22 cellular contexts compared by ENCODE assay signal in genomic region chr2:235893129-235893698, GRCh38.
DNase-seq lines count a peak whose midpoint lies in the region; ATAC-seq and TF ChIP-seq lines count a peak whose summit lies in the region.
"Had no signal": no experiment of that assay in that cellular context is flagged by ENCODE, and none has a peak within 500 bp of the region (broad histone marks: within the 10 kb centered on the region; RNA-seq: fewer than 3 reads in every experiment).

No MANE protein-coding gene starts in this region.

- peak overlapping the region in 1 of 2 donors; percentile 49 for H3K27ac Mint-ChIP-seq in stimulated activated naive CD8-positive, alpha-beta T cell treated with anti-CD3 and anti-CD28 coated beads, Interleukin-15, amount 100 ng/mL, for 72 hours
- H3K27ac Mint-ChIP-seq in glutamatergic neuron (ENCODE audit: unreplicated experiment) (peak overlapping the region; percentile 26), neural crest cell (ENCODE audit: unreplicated experiment) (no peak overlapping the region), neural progenitor cell (no peak overlapping the region)
- H3K27ac Mint-ChIP-seq: CD4-positive, CD25-positive, alpha-beta regulatory T cell; HFFc6 had no signal

- H3K36me3 ChIP-seq in neural progenitor cell: no peaks in the 10 kb centered on the region
- H3K36me3 ChIP-seq in testis (ENCODE audit: low read depth, missing control alignments): no peaks in the 10 kb centered on the region

- no peaks in the 10 kb centered on the region for H3K9me3 Mint-ChIP-seq in stimulated activated naive CD8-positive, alpha-beta T cell treated with anti-CD3 and anti-CD28 coated beads, Interleukin-15, amount 100 ng/mL, for 72 hours
- H3K9me3 Mint-ChIP-seq in glutamatergic neuron (ENCODE audit: unreplicated experiment) (peaks cover 9% of the 10 kb centered on the region), neural crest cell (no peaks in the 10 kb centered on the region), neural progenitor cell (peaks cover 10% of the 10 kb centered on the region)
- H3K9me3 Mint-ChIP-seq: HFFc6 had no signal

- H3K4me3 ChIP-seq in neural progenitor cell: no peak overlapping the region
- H3K4me3 ChIP-seq in testis: no peak overlapping the region
- H3K4me3 ChIP-seq: BLaER1, GM23248 had no signal

- no peaks in the 10 kb centered on the region for H3K27me3 Mint-ChIP-seq in stimulated activated naive CD8-positive, alpha-beta T cell treated with anti-CD3 and anti-CD28 coated beads, Interleukin-15, amount 100 ng/mL, for 72 hours
- H3K27me3 Mint-ChIP-seq in glutamatergic neuron (ENCODE audit: unreplicated experiment) (peaks cover 8% of the 10 kb centered on the region), neural crest cell (ENCODE audit: low read depth) (no peaks in the 10 kb centered on the region), neural progenitor cell (ENCODE audit: insufficient read depth, low read depth) (no peaks in the 10 kb centered on the region)
- H3K27me3 Mint-ChIP-seq: CD4-positive, CD25-positive, alpha-beta regulatory T cell had no signal

- no peak for TF ChIP-seq CTCF in glutamatergic neuron (IDR thresholded peaks at IDR 0.05; ENCODE audit: partially characterized antibody, unreplicated experiment)
- no peak for TF ChIP-seq CTCF in neural crest cell (conservative IDR thresholded peaks at IDR 0.05)
- TF ChIP-seq CTCF in neural progenitor cell (IDR thresholded peaks at IDR 0.05): no peak
- TF ChIP-seq CTCF in testis (IDR thresholded peaks at IDR 0.05): no peak

- H3K27me3 ChIP-seq in neural progenitor cell: no peaks in the 10 kb centered on the region
- H3K27me3 ChIP-seq in testis: no peaks in the 10 kb centered on the region
- H3K27me3 ChIP-seq: BLaER1 had no signal

- peaks cover 11% of the 10 kb centered on the region for H3K36me3 Mint-ChIP-seq in glutamatergic neuron (ENCODE audit: unreplicated experiment)
- H3K36me3 Mint-ChIP-seq in neural crest cell (ENCODE audit: low read depth): peaks cover 37% of the 10 kb centered on the region
- peaks cover 55% of the 10 kb centered on the region for H3K36me3 Mint-ChIP-seq in neural progenitor cell
- H3K36me3 Mint-ChIP-seq: CD4-positive, CD25-positive, alpha-beta regulatory T cell had no signal

- no peak overlapping the region for H3K4me3 Mint-ChIP-seq in stimulated activated naive CD8-positive, alpha-beta T cell treated with anti-CD3 and anti-CD28 coated beads, Interleukin-15, amount 100 ng/mL, for 72 hours
- no peak overlapping the region for H3K4me3 Mint-ChIP-seq in glutamatergic neuron (ENCODE audit: unreplicated experiment)
- peak overlapping the region; percentile 56 for H3K4me3 Mint-ChIP-seq in neural crest cell
- H3K4me3 Mint-ChIP-seq in neural progenitor cell: no peak overlapping the region
- H3K4me3 Mint-ChIP-seq: CD4-positive, CD25-positive, alpha-beta regulatory T cell; HFFc6 had no signal

- no peaks in the 10 kb centered on the region for H3K4me1 Mint-ChIP-seq in stimulated activated naive CD8-positive, alpha-beta T cell treated with anti-CD3 and anti-CD28 coated beads, Interleukin-15, amount 100 ng/mL, for 72 hours
- H3K4me1 Mint-ChIP-seq in glutamatergic neuron (ENCODE audit: low read depth, unreplicated experiment) (no peaks in the 10 kb centered on the region), neural crest cell (no peaks in the 10 kb centered on the region), neural progenitor cell (peaks cover 4% of the 10 kb centered on the region)
- H3K4me1 Mint-ChIP-seq: CD4-positive, CD25-positive, alpha-beta regulatory T cell had no signal

- ATAC-seq in stimulated activated naive CD8-positive, alpha-beta T cell treated with anti-CD3 and anti-CD28 coated beads, Interleukin-15, amount 100 ng/mL, for 72 hours: peak; percentile 20
- ATAC-seq in stimulated activated naive CD8-positive, alpha-beta T cell treated with anti-CD3 and anti-CD28 coated beads, Interleukin-15, Interleukin-2, amounts not matched to agents 100 U/mL and 50 U/mL, for 24 hours: no peak
- ATAC-seq in GM19455 (IDR thresholded peaks at IDR 0.05; ENCODE audit: unreplicated experiment) (no peak), HG02642 (IDR thresholded peaks at IDR 0.05; ENCODE audit: poor library complexity, unreplicated experiment) (no peak)

- H3K4me1 ChIP-seq in neural progenitor cell (no peaks in the 10 kb centered on the region), testis (no peaks in the 10 kb centered on the region)

- H2AFZ ChIP-seq in neural progenitor cell (replicated peaks): no peak overlapping the region
- H2AFZ ChIP-seq: GM23248 had no signal

- no peak for DNase-seq in stimulated activated naive CD8-positive, alpha-beta T cell treated with anti-CD3 and anti-CD28 coated beads, Interleukin-15, amount 100 ng/mL, for 72 hours
- DNase-seq in stimulated activated naive CD8-positive, alpha-beta T cell treated with anti-CD3 and anti-CD28 coated beads, Interleukin-15, Interleukin-2, amounts not matched to agents 100 U/mL and 50 U/mL, for 24 hours: no peak
- DNase-seq in glutamatergic neuron: no peak
- no peak for DNase-seq in neural crest cell (ENCODE audit: low read depth, low spot score)
- no peak for DNase-seq in neural progenitor cell (ENCODE audit: low spot score)
- DNase-seq in testis: no peak
- DNase-seq: 8988T; CD4-positive, CD25-positive, alpha-beta regulatory T cell; GM23248; H7; HFFc6; Karpas-422; NCI-H1092 treated with DMSO at 0.1 percent for 48 hours; NCI-H1436 treated with DMSO at 0.1 percent for 48 hours; NCI-H187 treated with DMSO at 0.1 percent for 48 hours; NCI-H2107; NCI-H524; NCI-H774; SK-N-SH had no signal

- H3K27ac ChIP-seq in neural progenitor cell (no peak overlapping the region), testis (no peak overlapping the region)
- H3K27ac ChIP-seq: BLaER1, GM23248 had no signal

- no peaks in the 10 kb centered on the region for H3F3A ChIP-seq in neural progenitor cell (ENCODE audit: low read depth)

- intact Hi-C loops in testis (cut with DNase I; ENCODE audit: low total_unique reads): no loop called here

- TF ChIP-seq POLR2A in testis (IDR thresholded peaks at IDR 0.05): no peak

- no peaks in the 10 kb centered on the region for H3K79me2 ChIP-seq in neural progenitor cell (ENCODE audit: low read depth)

- 92 to 97% methylated on average over 18 to 27 of the region's 27 CpGs for WGBS in testis, 2 donors

- no peak overlapping the region for H3K4me2 ChIP-seq in neural progenitor cell
- H3K4me2 ChIP-seq: BLaER1, SK-N-SH had no signal

- H4K20me1 ChIP-seq in neural progenitor cell (ENCODE audit: low read depth): peaks cover 2% of the 10 kb centered on the region
- H4K20me1 ChIP-seq: BLaER1 had no signal

- H3K9ac ChIP-seq in neural progenitor cell: no peak overlapping the region
- H3K9ac ChIP-seq: BLaER1, GM23248, SK-N-SH had no signal

- H3K9me3 ChIP-seq in neural progenitor cell (ENCODE audit: low read depth) (no peaks in the 10 kb centered on the region), testis (no peaks in the 10 kb centered on the region)
- H3K9me3 ChIP-seq: SK-N-SH had no signal
